In genomic region chr7:39306028-39306570, GRCh38 we compare ENCODE assay signal across 23 cellular contexts.
"Had no signal": no experiment of that assay in that cellular context is flagged by ENCODE, and none has a peak within 500 bp of the region (broad histone marks: within the 10 kb centered on the region; RNA-seq: fewer than 3 reads in every experiment).

No MANE protein-coding gene starts in this region.

- H3K4me1 ChIP-seq: adrenal gland, Peyer's patch had no signal

- ATAC-seq: activated T-helper 17 cell treated with anti-CD3 and anti-CD28 coated beads, Interleukin-2, amount 50 U/mL, for 72 hours; T-cell had no signal

- H3K4me3 ChIP-seq: adrenal gland, Peyer's patch had no signal

- H3K27me3 ChIP-seq: adrenal gland, Peyer's patch had no signal

- H3K9me3 ChIP-seq: adrenal gland, Peyer's patch had no signal

- H3K27ac ChIP-seq: adrenal gland, Peyer's patch had no signal

- H3K36me3 ChIP-seq: adrenal gland, Peyer's patch had no signal

- DNase-seq: activated CD4-positive, alpha-beta memory T cell treated with anti-CD3 and anti-CD28 coated beads for 36 hours; activated CD4-positive, alpha-beta T cell treated with anti-CD3 and anti-CD28 coated beads, Interleukin-2, amount 10 ng/mL, durations not matched to agents 7 days and 5 days; activated CD4-positive, CD25-positive, alpha-beta regulatory T cell; activated CD8-positive, alpha-beta memory T cell treated with anti-CD3 and anti-CD28 coated beads for 24 hours; activated gamma-delta T cell; activated naive CD4-positive, alpha-beta T cell treated with anti-CD3 and anti-CD28 coated beads for 36 hours; activated naive CD8-positive, alpha-beta T cell treated with anti-CD3 and anti-CD28 coated beads, Interleukin-2, amount 10 ng/mL, durations not matched to agents 7 days and 5 days; activated T-cell treated with anti-CD3 and anti-CD28 coated beads for 4 hours; activated T-cell treated with anti-CD3 and anti-CD28 coated beads, Interleukin-2, amount 50 U/mL, for 48 hours; adrenal gland; anterior cingulate cortex; cerebellar nuclear complex; NCI-H1105 treated with DMSO at 0.1 percent for 48 hours; NCI-H1436 treated with DMSO at 0.1 percent for 48 hours; NCI-H187; NCI-H2081; NCI-H510A treated with DMSO at 0.1 percent for 48 hours; Peyer's patch; SIG-M5; T-cell; T-helper 2 cell; T1000 had no signal
